In the genomic region with DNA sequence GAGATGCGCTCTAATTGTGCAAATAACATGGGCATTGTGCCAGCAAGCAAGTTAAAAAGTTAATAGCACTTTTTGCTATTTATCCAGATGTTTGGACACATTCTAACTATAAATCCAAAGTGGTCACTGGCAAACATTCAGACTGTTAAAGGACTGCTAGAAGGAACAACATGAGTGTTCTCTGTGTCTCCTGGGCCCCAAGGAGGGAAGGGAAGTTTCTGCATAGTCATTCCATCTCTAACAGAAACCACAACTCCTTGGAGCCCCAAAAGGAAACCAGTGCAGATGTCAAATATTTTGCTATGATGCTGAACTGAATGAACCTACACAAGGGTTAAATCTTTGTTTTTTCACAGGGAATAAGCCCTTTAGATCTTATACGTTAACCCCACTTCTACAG, we compare ENCODE assay signal across 1 cellular context.
TF ChIP-seq lines count a peak whose summit lies in the region.

No MANE protein-coding gene starts in this region.

TF ChIP-seq in GM12878, 131 proteins besides CTCF, POLR2A, EP300 and RAD21 (continued from another document and continues in another):
- TF ChIP-seq, protein P1, sequence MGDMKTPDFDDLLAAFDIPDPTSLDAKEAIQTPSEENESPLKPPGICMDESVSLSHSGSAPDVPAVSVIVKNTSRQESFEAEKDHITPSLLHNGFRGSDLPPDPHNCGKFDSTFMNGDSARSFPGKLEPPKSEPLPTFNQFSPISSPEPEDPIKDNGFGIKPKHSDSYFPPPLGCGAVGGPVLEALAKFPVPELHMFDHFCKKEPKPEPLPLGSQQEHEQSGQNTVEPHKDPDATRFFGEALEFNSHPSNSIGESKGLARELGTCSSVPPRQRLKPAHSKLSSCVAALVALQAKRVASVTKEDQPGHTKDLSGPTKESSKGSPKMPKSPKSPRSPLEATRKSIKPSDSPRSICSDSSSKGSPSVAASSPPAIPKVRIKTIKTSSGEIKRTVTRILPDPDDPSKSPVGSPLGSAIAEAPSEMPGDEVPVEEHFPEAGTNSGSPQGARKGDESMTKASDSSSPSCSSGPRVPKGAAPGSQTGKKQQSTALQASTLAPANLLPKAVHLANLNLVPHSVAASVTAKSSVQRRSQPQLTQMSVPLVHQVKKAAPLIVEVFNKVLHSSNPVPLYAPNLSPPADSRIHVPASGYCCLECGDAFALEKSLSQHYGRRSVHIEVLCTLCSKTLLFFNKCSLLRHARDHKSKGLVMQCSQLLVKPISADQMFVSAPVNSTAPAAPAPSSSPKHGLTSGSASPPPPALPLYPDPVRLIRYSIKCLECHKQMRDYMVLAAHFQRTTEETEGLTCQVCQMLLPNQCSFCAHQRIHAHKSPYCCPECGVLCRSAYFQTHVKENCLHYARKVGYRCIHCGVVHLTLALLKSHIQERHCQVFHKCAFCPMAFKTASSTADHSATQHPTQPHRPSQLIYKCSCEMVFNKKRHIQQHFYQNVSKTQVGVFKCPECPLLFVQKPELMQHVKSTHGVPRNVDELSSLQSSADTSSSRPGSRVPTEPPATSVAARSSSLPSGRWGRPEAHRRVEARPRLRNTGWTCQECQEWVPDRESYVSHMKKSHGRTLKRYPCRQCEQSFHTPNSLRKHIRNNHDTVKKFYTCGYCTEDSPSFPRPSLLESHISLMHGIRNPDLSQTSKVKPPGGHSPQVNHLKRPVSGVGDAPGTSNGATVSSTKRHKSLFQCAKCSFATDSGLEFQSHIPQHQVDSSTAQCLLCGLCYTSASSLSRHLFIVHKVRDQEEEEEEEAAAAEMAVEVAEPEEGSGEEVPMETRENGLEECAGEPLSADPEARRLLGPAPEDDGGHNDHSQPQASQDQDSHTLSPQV (IDR thresholded peaks at IDR 0.05) = no peak
- no peak for TF ChIP-seq SMAD5 (IDR thresholded peaks at IDR 0.05; ENCODE audit: low read depth)
- no peak for TF ChIP-seq RFX5 (IDR thresholded peaks at IDR 0.05; ENCODE audit: low read depth, low read length)
- no peak for TF ChIP-seq RBBP5 (conservative IDR thresholded peaks at IDR 0.05)
- peak; percentile 90 for TF ChIP-seq FOXM1 (IDR thresholded peaks at IDR 0.05; ENCODE audit: low read depth, low read length)
- TF ChIP-seq, protein P2, sequence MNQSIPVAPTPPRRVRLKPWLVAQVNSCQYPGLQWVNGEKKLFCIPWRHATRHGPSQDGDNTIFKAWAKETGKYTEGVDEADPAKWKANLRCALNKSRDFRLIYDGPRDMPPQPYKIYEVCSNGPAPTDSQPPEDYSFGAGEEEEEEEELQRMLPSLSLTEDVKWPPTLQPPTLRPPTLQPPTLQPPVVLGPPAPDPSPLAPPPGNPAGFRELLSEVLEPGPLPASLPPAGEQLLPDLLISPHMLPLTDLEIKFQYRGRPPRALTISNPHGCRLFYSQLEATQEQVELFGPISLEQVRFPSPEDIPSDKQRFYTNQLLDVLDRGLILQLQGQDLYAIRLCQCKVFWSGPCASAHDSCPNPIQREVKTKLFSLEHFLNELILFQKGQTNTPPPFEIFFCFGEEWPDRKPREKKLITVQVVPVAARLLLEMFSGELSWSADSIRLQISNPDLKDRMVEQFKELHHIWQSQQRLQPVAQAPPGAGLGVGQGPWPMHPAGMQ (IDR thresholded peaks at IDR 0.05; ENCODE audit: borderline replicate concordance) = no peak
- no peak for TF ChIP-seq PAX8 (IDR thresholded peaks at IDR 0.05)
- no peak for TF ChIP-seq MXI1 (IDR thresholded peaks at IDR 0.05; ENCODE audit: low read depth, low read length)
- TF ChIP-seq ZNF274 (IDR thresholded peaks at IDR 0.05; ENCODE audit: insufficient read depth, insufficient read length) = no peak
- TF ChIP-seq, protein P3, sequence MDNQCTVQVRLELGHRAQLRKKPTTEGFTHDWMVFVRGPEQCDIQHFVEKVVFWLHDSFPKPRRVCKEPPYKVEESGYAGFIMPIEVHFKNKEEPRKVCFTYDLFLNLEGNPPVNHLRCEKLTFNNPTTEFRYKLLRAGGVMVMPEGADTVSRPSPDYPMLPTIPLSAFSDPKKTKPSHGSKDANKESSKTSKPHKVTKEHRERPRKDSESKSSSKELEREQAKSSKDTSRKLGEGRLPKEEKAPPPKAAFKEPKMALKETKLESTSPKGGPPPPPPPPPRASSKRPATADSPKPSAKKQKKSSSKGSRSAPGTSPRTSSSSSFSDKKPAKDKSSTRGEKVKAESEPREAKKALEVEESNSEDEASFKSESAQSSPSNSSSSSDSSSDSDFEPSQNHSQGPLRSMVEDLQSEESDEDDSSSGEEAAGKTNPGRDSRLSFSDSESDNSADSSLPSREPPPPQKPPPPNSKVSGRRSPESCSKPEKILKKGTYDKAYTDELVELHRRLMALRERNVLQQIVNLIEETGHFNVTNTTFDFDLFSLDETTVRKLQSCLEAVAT (IDR thresholded peaks at IDR 0.05) = no peak
- TF ChIP-seq TCF12 (IDR thresholded peaks at IDR 0.05; ENCODE audit: low read depth, low read length) = peak; percentile 76; the same call in 1 of the 2 replicates
- TF ChIP-seq GATAD2B (conservative IDR thresholded peaks at IDR 0.05; ENCODE audit: low read depth) = no peak
- no peak for TF ChIP-seq EGR1 (IDR thresholded peaks at IDR 0.05; ENCODE audit: borderline replicate concordance in 1 of 2, low read depth in 2 of 2, low read length in 2 of 2)
- TF ChIP-seq SMARCA5 (IDR thresholded peaks at IDR 0.05) = no peak
- TF ChIP-seq CBFB (IDR thresholded peaks at IDR 0.05; ENCODE audit: low read depth) = peak; percentile 68
- no peak for TF ChIP-seq RCOR1 (conservative IDR thresholded peaks at IDR 0.05; ENCODE audit: low read depth, low read length)
- TF ChIP-seq, protein P4, sequence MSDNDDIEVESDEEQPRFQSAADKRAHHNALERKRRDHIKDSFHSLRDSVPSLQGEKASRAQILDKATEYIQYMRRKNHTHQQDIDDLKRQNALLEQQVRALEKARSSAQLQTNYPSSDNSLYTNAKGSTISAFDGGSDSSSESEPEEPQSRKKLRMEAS (IDR thresholded peaks at IDR 0.05; ENCODE audit: low read depth, low read length) = no peak
- no peak for TF ChIP-seq HCFC1 (IDR thresholded peaks at IDR 0.05; ENCODE audit: low read length)
- no peak for TF ChIP-seq NFYA (IDR thresholded peaks at IDR 0.05; ENCODE audit: borderline replicate concordance, low read depth, low read length)
- no peak for TF ChIP-seq TBL1XR1 (IDR thresholded peaks at IDR 0.05; ENCODE audit: low read depth, low read length)
- TF ChIP-seq, protein P5, sequence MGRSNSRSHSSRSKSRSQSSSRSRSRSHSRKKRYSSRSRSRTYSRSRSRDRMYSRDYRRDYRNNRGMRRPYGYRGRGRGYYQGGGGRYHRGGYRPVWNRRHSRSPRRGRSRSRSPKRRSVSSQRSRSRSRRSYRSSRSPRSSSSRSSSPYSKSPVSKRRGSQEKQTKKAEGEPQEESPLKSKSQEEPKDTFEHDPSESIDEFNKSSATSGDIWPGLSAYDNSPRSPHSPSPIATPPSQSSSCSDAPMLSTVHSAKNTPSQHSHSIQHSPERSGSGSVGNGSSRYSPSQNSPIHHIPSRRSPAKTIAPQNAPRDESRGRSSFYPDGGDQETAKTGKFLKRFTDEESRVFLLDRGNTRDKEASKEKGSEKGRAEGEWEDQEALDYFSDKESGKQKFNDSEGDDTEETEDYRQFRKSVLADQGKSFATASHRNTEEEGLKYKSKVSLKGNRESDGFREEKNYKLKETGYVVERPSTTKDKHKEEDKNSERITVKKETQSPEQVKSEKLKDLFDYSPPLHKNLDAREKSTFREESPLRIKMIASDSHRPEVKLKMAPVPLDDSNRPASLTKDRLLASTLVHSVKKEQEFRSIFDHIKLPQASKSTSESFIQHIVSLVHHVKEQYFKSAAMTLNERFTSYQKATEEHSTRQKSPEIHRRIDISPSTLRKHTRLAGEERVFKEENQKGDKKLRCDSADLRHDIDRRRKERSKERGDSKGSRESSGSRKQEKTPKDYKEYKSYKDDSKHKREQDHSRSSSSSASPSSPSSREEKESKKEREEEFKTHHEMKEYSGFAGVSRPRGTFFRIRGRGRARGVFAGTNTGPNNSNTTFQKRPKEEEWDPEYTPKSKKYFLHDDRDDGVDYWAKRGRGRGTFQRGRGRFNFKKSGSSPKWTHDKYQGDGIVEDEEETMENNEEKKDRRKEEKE (IDR thresholded peaks at IDR 0.05) = no peak
- TF ChIP-seq KDM1A (IDR thresholded peaks at IDR 0.05; ENCODE audit: borderline replicate concordance) = no peak
- no peak for TF ChIP-seq ZNF24 (IDR thresholded peaks at IDR 0.05)
- TF ChIP-seq, protein P6, sequence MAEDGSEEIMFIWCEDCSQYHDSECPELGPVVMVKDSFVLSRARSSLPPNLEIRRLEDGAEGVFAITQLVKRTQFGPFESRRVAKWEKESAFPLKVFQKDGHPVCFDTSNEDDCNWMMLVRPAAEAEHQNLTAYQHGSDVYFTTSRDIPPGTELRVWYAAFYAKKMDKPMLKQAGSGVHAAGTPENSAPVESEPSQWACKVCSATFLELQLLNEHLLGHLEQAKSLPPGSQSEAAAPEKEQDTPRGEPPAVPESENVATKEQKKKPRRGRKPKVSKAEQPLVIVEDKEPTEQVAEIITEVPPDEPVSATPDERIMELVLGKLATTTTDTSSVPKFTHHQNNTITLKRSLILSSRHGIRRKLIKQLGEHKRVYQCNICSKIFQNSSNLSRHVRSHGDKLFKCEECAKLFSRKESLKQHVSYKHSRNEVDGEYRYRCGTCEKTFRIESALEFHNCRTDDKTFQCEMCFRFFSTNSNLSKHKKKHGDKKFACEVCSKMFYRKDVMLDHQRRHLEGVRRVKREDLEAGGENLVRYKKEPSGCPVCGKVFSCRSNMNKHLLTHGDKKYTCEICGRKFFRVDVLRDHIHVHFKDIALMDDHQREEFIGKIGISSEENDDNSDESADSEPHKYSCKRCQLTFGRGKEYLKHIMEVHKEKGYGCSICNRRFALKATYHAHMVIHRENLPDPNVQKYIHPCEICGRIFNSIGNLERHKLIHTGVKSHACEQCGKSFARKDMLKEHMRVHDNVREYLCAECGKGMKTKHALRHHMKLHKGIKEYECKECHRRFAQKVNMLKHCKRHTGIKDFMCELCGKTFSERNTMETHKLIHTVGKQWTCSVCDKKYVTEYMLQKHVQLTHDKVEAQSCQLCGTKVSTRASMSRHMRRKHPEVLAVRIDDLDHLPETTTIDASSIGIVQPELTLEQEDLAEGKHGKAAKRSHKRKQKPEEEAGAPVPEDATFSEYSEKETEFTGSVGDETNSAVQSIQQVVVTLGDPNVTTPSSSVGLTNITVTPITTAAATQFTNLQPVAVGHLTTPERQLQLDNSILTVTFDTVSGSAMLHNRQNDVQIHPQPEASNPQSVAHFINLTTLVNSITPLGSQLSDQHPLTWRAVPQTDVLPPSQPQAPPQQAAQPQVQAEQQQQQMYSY (CRISPR knock-in tag; IDR thresholded peaks at IDR 0.05) = no peak
- no peak for TF ChIP-seq FOXK2 (IDR thresholded peaks at IDR 0.05)
- TF ChIP-seq, protein P7, sequence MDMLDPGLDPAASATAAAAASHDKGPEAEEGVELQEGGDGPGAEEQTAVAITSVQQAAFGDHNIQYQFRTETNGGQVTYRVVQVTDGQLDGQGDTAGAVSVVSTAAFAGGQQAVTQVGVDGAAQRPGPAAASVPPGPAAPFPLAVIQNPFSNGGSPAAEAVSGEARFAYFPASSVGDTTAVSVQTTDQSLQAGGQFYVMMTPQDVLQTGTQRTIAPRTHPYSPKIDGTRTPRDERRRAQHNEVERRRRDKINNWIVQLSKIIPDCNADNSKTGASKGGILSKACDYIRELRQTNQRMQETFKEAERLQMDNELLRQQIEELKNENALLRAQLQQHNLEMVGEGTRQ (IDR thresholded peaks at IDR 0.05; ENCODE audit: borderline replicate concordance, low read depth, low read length) = no peak
- TF ChIP-seq TARDBP (IDR thresholded peaks at IDR 0.05; ENCODE audit: borderline replicate concordance) = no peak
- peak; percentile 89 for TF ChIP-seq IKZF1 (conservative IDR thresholded peaks at IDR 0.05)
- TF ChIP-seq NFXL1 (IDR thresholded peaks at IDR 0.05; ENCODE audit: borderline replicate concordance) = no peak
- TF ChIP-seq, protein P8, sequence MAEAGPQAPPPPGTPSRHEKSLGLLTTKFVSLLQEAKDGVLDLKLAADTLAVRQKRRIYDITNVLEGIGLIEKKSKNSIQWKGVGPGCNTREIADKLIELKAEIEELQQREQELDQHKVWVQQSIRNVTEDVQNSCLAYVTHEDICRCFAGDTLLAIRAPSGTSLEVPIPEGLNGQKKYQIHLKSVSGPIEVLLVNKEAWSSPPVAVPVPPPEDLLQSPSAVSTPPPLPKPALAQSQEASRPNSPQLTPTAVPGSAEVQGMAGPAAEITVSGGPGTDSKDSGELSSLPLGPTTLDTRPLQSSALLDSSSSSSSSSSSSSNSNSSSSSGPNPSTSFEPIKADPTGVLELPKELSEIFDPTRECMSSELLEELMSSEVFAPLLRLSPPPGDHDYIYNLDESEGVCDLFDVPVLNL (IDR thresholded peaks at IDR 0.05; ENCODE audit: low read depth, low read length) = no peak
- TF ChIP-seq STAT1 (conservative IDR thresholded peaks at IDR 0.05) = no peak
- no peak for TF ChIP-seq SUZ12 (IDR thresholded peaks at IDR 0.05; ENCODE audit: unreplicated experiment)
- TF ChIP-seq SREBF2 (IDR thresholded peaks at IDR 0.05; ENCODE audit: low read length) = no peak
- TF ChIP-seq, protein P9, sequence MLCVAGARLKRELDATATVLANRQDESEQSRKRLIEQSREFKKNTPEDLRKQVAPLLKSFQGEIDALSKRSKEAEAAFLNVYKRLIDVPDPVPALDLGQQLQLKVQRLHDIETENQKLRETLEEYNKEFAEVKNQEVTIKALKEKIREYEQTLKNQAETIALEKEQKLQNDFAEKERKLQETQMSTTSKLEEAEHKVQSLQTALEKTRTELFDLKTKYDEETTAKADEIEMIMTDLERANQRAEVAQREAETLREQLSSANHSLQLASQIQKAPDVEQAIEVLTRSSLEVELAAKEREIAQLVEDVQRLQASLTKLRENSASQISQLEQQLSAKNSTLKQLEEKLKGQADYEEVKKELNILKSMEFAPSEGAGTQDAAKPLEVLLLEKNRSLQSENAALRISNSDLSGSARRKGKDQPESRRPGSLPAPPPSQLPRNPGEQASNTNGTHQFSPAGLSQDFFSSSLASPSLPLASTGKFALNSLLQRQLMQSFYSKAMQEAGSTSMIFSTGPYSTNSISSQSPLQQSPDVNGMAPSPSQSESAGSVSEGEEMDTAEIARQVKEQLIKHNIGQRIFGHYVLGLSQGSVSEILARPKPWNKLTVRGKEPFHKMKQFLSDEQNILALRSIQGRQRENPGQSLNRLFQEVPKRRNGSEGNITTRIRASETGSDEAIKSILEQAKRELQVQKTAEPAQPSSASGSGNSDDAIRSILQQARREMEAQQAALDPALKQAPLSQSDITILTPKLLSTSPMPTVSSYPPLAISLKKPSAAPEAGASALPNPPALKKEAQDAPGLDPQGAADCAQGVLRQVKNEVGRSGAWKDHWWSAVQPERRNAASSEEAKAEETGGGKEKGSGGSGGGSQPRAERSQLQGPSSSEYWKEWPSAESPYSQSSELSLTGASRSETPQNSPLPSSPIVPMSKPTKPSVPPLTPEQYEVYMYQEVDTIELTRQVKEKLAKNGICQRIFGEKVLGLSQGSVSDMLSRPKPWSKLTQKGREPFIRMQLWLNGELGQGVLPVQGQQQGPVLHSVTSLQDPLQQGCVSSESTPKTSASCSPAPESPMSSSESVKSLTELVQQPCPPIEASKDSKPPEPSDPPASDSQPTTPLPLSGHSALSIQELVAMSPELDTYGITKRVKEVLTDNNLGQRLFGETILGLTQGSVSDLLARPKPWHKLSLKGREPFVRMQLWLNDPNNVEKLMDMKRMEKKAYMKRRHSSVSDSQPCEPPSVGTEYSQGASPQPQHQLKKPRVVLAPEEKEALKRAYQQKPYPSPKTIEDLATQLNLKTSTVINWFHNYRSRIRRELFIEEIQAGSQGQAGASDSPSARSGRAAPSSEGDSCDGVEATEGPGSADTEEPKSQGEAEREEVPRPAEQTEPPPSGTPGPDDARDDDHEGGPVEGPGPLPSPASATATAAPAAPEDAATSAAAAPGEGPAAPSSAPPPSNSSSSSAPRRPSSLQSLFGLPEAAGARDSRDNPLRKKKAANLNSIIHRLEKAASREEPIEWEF (IDR thresholded peaks at IDR 0.05; ENCODE audit: insufficient replicate concordance, low read depth, low read length) = no peak
